In the genomic region with DNA sequence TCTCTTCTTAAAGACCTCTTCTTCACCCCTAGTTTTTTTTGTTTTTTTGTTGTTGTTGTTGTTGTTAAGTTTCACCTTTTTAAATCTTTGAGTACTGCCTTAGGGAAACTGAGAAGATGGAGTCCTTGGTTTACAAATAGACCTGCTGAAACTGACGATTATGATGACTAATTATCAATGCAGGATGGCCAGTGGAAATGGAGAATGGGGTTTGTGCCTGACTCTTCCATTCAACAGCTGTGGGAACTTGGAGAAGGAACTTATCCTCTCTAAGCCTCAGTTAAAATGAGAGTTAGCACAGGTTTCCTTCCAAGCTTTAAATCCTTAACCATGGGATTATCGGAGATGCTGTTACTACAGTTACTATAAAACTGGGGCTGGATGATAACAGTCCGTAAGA, we compare ENCODE assay signal across 23 cellular contexts.
"Had no signal": no experiment of that assay in that cellular context is flagged by ENCODE, and none has a peak within 500 bp of the region (broad histone marks: within the 10 kb centered on the region; RNA-seq: fewer than 3 reads in every experiment).

No MANE protein-coding gene starts in this region.

- H3K9me3 Mint-ChIP-seq: activated naive CD4-positive, alpha-beta T cell treated with anti-CD3 and anti-CD28 coated beads, Interleukin-2, amount 10 ng/mL, durations not matched to agents 7 days and 5 days; brain; nephron progenitor cell had no signal

- H3K27me3 Mint-ChIP-seq: activated naive CD4-positive, alpha-beta T cell treated with anti-CD3 and anti-CD28 coated beads, Interleukin-2, amount 10 ng/mL, durations not matched to agents 7 days and 5 days; progenitor cell of endocrine pancreas had no signal

- H3K27ac ChIP-seq: colonic mucosa had no signal

- H3K36me3 ChIP-seq: colonic mucosa, left lung, stomach, thoracic aorta had no signal

- H3K4me3 ChIP-seq: colonic mucosa, esophagus squamous epithelium, left lung, stomach, thoracic aorta had no signal

- H3K4me3 Mint-ChIP-seq: activated naive CD4-positive, alpha-beta T cell treated with anti-CD3 and anti-CD28 coated beads, Interleukin-2, amount 10 ng/mL, durations not matched to agents 7 days and 5 days; brain; nephron progenitor cell had no signal

- H3K27ac Mint-ChIP-seq: activated naive CD4-positive, alpha-beta T cell treated with anti-CD3 and anti-CD28 coated beads, Interleukin-2, amount 10 ng/mL, durations not matched to agents 7 days and 5 days; nephron progenitor cell; progenitor cell of endocrine pancreas had no signal

- ATAC-seq: activated CD4-positive, CD25-positive, alpha-beta regulatory T cell treated with anti-CD3 and anti-CD28 coated beads, Interleukin-2, amount 50 U/mL, for 24 hours; left lung; right cardiac atrium had no signal

- H3K27me3 ChIP-seq: colonic mucosa, esophagus squamous epithelium, left lung, stomach had no signal

- DNase-seq: activated CD4-positive, alpha-beta T cell treated with anti-CD3 and anti-CD28 coated beads, Interleukin-2, amount 50 U/mL, for 4 hours; activated naive CD4-positive, alpha-beta T cell treated with anti-CD3 and anti-CD28 coated beads, Interleukin-2, amount 10 ng/mL, durations not matched to agents 7 days and 5 days; activated T-cell treated with anti-CD3 and anti-CD28 coated beads for 4 hours; amygdala; central memory CD4-positive, alpha-beta T cell; colonic mucosa; esophagus squamous epithelium; hippocampal formation; kidney; left lung; mammary epithelial cell; nephron progenitor cell; occipital lobe; small intestine; stimulated activated CD4-positive, alpha-beta T cell treated with anti-CD3 and anti-CD28 coated beads, Interleukin-4, amount 100 ng/mL, for 24 hours; stomach; SW 1271; T1000 had no signal

- H3K9me3 ChIP-seq: colonic mucosa, esophagus squamous epithelium, left lung, stomach, thoracic aorta had no signal
